ENCODE assay signal across 20 cellular contexts in genomic region chr22:29718949-29719893, GRCh38. TPM values are rescaled to one million over a fixed set of nuclear protein-coding genes. Genes with fewer than 3 reads are reported as not detected.
DNase-seq lines count a peak whose midpoint lies in the region; ATAC-seq, FAIRE-seq and TF ChIP-seq lines count a peak whose summit lies in the region.
"Had no signal": no experiment of that assay in that cellular context is flagged by ENCODE, and none has a peak within 500 bp of the region (broad histone marks: within the 10 kb centered on the region; RNA-seq: fewer than 3 reads in every experiment).

No MANE protein-coding gene starts in this region.

- peaks cover 0 to 63% of the 10 kb centered on the region in 2 experiments; a peak in 1 of 4 replicates for H3K4me1 ChIP-seq in SK-N-SH (ENCODE audit: control insufficient read depth in 1 of 2, insufficient read depth in 2 of 2, low read depth in 1 of 2, low read length in 1 of 2)
- H3K4me1 ChIP-seq in HUES64 (ENCODE audit: insufficient read depth, low read length), result no peaks in the 10 kb centered on the region; the same call in 1 of the 2 replicates
- H3K4me1 ChIP-seq in endothelial cell of umbilical vein (ENCODE audit: control insufficient read depth, extremely low read depth, insufficient read depth, low read length), result no peaks in the 10 kb centered on the region
- H3K4me1 ChIP-seq in sigmoid colon, result peaks cover 0 to 16% (median 11%) of the 10 kb centered on the region in 4 donors
- no peaks in the 10 kb centered on the region for H3K4me1 ChIP-seq in naive thymus-derived CD4-positive, alpha-beta T cell (ENCODE audit: control insufficient read depth in 2 of 2, insufficient read depth in 2 of 2, low read length in 2 of 2)

- peak; percentile 72 for DNase-seq in SK-N-SH
- DNase-seq in endothelial cell of umbilical vein (ENCODE audit: low read depth, low spot score), result no peak
- DNase-seq in sigmoid colon, result no peak
- no peak for DNase-seq in natural killer cell
- DNase-seq in head of caudate nucleus, result no peak
- no peak for DNase-seq in naive thymus-derived CD4-positive, alpha-beta T cell
- DNase-seq: ACHN; activated CD4-positive, alpha-beta memory T cell treated with anti-CD3 and anti-CD28 coated beads for 36 hours; COR-L47; kidney glomerular epithelial cell; ovary; stimulated activated CD4-positive, alpha-beta T cell treated with anti-CD3 and anti-CD28 coated beads, Interleukin-4, amount 100 ng/mL, for 4 hours; uterus had no signal

- no peaks in the 10 kb centered on the region for H3K79me2 ChIP-seq in SK-N-SH (ENCODE audit: insufficient read depth)
- H3K79me2 ChIP-seq in endothelial cell of umbilical vein (ENCODE audit: control insufficient read depth, insufficient read depth, low read length), result no peaks in the 10 kb centered on the region

- H3K9me2 ChIP-seq in SK-N-SH, result no peaks in the 10 kb centered on the region

- H3K4me2 ChIP-seq in SK-N-SH (no peak overlapping the region), endothelial cell of umbilical vein (ENCODE audit: insufficient read depth, low read length) (no peak overlapping the region)

- H3K36me3 ChIP-seq in SK-N-SH (replicated peaks in 1 of 2; ENCODE audit: control insufficient read depth in 1 of 2, insufficient read depth in 2 of 2, low read length in 1 of 2) (no peaks in the 10 kb centered on the region), HUES64 (ENCODE audit: insufficient read depth, low read length) (no peaks in the 10 kb centered on the region), endothelial cell of umbilical vein (ENCODE audit: control insufficient read depth in 2 of 2, extremely low read depth in 1 of 2, insufficient read depth in 2 of 2, low read length in 2 of 2) (no peaks in the 10 kb centered on the region), sigmoid colon (no peaks in the 10 kb centered on the region)
- H3K36me3 ChIP-seq in naive thymus-derived CD4-positive, alpha-beta T cell (ENCODE audit: control insufficient read depth in 2 of 3, insufficient read depth in 3 of 3, low read length in 3 of 3), result no peaks in the 10 kb centered on the region
- H3K36me3 ChIP-seq: ovary, uterus had no signal

- intact Hi-C loops in endothelial cell of umbilical vein (cut with micrococcal nuclease) (loop anchor here (10.0 kb wide), 1 partner anchor 244 kb away; no protein-coding TSS in a partner anchor), sigmoid colon (cut with DNase I) (no loop called here), natural killer cell (cut with micrococcal nuclease) (no loop called here), head of caudate nucleus (cut with DNase I) (no loop called here)
- intact Hi-C loops in naive thymus-derived CD4-positive, alpha-beta T cell (cut with micrococcal nuclease), result no loop called here

- H3K9ac ChIP-seq in SK-N-SH (no peak overlapping the region), HUES64 (ENCODE audit: low read depth, low read length) (no peak overlapping the region), endothelial cell of umbilical vein (replicated peaks; ENCODE audit: extremely low read depth, insufficient read depth, low read length) (no peak overlapping the region)

- H3K4me3 ChIP-seq in SK-N-SH (ENCODE audit: low read depth in 2 of 2, low read length in 1 of 2) (peak overlapping the region in 1 of 2 experiments; percentile 22; a peak in 1 of 4 replicates), HUES64 (ENCODE audit: low read length) (peak overlapping the region; percentile 33), endothelial cell of umbilical vein (replicated peaks in 1 of 3; ENCODE audit: insufficient read depth in 1 of 3, low read depth in 1 of 3, low read length in 3 of 3) (no peak overlapping the region), sigmoid colon (peak overlapping the region in 3 of 4 donors; percentile 11 to 40 (median 20))
- no peak overlapping the region for H3K4me3 ChIP-seq in naive thymus-derived CD4-positive, alpha-beta T cell (ENCODE audit: low read length)
- H3K4me3 ChIP-seq: ovary, uterus had no signal

- POLR2A ChIA-PET in SK-N-SH (lab: Yijun Ruan, JAX), result interaction anchor here (0.6 to 2.5 kb wide), 7 partner anchors 8 to 1045 kb away, joined by 3 to 13 read pairs (median 4); no protein-coding TSS in a partner anchor
- POLR2A ChIA-PET in endothelial cell of umbilical vein (lab: Charles Lee), result no interaction called here
- POLR2A ChIA-PET in naive thymus-derived CD4-positive, alpha-beta T cell (lab: Charles Lee), result no interaction called here

- H3K36me3 Mint-ChIP-seq in natural killer cell, result no peaks in the 10 kb centered on the region
- no peaks in the 10 kb centered on the region for H3K36me3 Mint-ChIP-seq in naive thymus-derived CD4-positive, alpha-beta T cell
- H3K36me3 Mint-ChIP-seq: activated CD4-positive, alpha-beta memory T cell treated with anti-CD3 and anti-CD28 coated beads for 36 hours had no signal

- no TSS peak for BruUV-seq in endothelial cell of umbilical vein (replicated peaks; lab: Mats Ljungman, UMichigan)

- H2AFZ ChIP-seq in SK-N-SH (ENCODE audit: low read depth) (no peak overlapping the region), endothelial cell of umbilical vein (ENCODE audit: low read depth, low read length) (no peak overlapping the region)

- ATAC-seq in SK-N-SH treated with all-trans-retinoic acid at 6 μM for 48 hours, result no peak
- no peak for ATAC-seq in natural killer cell
- ATAC-seq in naive thymus-derived CD4-positive, alpha-beta T cell, result no peak
- ATAC-seq: esophagus mucosa had no signal

- TF ChIP-seq EP300 in SK-N-SH (IDR thresholded peaks at IDR 0.05; ENCODE audit: borderline replicate concordance in 1 of 2, low read depth in 1 of 2, low read length in 1 of 2) (peak in 1 of 2 experiments; percentile 32; a peak in 1 of 4 replicates), sigmoid colon (IDR thresholded peaks at IDR 0.05) (no peak)

- no peak overlapping the region for H3K4me3 Mint-ChIP-seq in natural killer cell
- H3K4me3 Mint-ChIP-seq in naive thymus-derived CD4-positive, alpha-beta T cell, result peak overlapping the region in 4 of 10 donors; percentile 10 to 71 (median 56)
- H3K4me3 Mint-ChIP-seq: activated CD4-positive, alpha-beta memory T cell treated with anti-CD3 and anti-CD28 coated beads for 36 hours; activated T-helper 1 cell treated with anti-CD3 and anti-CD28 coated beads, Interleukin-12 subunit alpha, Interleukin-12 subunit beta, Interleukin-2, Interleukin-4 antibody, amounts not matched to agents 30 ng/mL and 10 ng/mL and 1 ng/mL, durations not matched to agents 14 hours and 24 hours and 36 hours; dendritic cell treated with granulocyte-macrophage colony-stimulating factor and Interleukin-4, amounts not matched to agents 40 ng/mL and 50 ng/mL, for 4 days had no signal

- no peaks in the 10 kb centered on the region for H3K9me3 Mint-ChIP-seq in natural killer cell
- peaks cover 0 to 2% (median 0%) of the 10 kb centered on the region in 11 donors for H3K9me3 Mint-ChIP-seq in naive thymus-derived CD4-positive, alpha-beta T cell
- H3K9me3 Mint-ChIP-seq: activated CD4-positive, alpha-beta memory T cell treated with anti-CD3 and anti-CD28 coated beads for 36 hours; activated T-helper 1 cell treated with anti-CD3 and anti-CD28 coated beads, Interleukin-12 subunit alpha, Interleukin-12 subunit beta, Interleukin-2, Interleukin-4 antibody, amounts not matched to agents 30 ng/mL and 10 ng/mL and 1 ng/mL, durations not matched to agents 14 hours and 24 hours and 36 hours; dendritic cell treated with granulocyte-macrophage colony-stimulating factor and Interleukin-4, amounts not matched to agents 40 ng/mL and 50 ng/mL, for 4 days had no signal

- H3K9me3 ChIP-seq in SK-N-SH (no peaks in the 10 kb centered on the region), HUES64 (ENCODE audit: insufficient read depth, low read depth, low read length) (no peaks in the 10 kb centered on the region), endothelial cell of umbilical vein (replicated peaks; ENCODE audit: control insufficient read depth, insufficient read depth, low read length) (no peaks in the 10 kb centered on the region), sigmoid colon (no peaks in the 10 kb centered on the region)
- H3K9me3 ChIP-seq in naive thymus-derived CD4-positive, alpha-beta T cell (ENCODE audit: control insufficient read depth in 2 of 3, low read length in 3 of 3), result no peaks in the 10 kb centered on the region
- H3K9me3 ChIP-seq: ovary, uterus had no signal

- no peaks in the 10 kb centered on the region for H3F3A ChIP-seq in SK-N-SH (replicated peaks; ENCODE audit: insufficient read depth)

- dilution Hi-C loops in endothelial cell of umbilical vein (cut with MboI; ENCODE audit: extremely low pct_ligation_motif_present, low sequenced_read_pairs), result no loop called here

- H3K27me3 ChIP-seq in SK-N-SH (ENCODE audit: insufficient read depth), result peaks cover 18% of the 10 kb centered on the region; the same call in 1 of the 2 replicates
- H3K27me3 ChIP-seq in HUES64 (ENCODE audit: insufficient read depth, low read length), result peaks cover 67% of the 10 kb centered on the region
- H3K27me3 ChIP-seq in endothelial cell of umbilical vein (ENCODE audit: control insufficient read depth in 2 of 2, insufficient read depth in 2 of 2, low read length in 2 of 2), result peaks cover 15 to 19% of the 10 kb centered on the region in 2 experiments
- peaks cover 23 to 63% (median 47%) of the 10 kb centered on the region in 3 donors for H3K27me3 ChIP-seq in sigmoid colon
- H3K27me3 ChIP-seq in naive thymus-derived CD4-positive, alpha-beta T cell (ENCODE audit: control insufficient read depth in 2 of 2, insufficient read depth in 2 of 2, low read length in 2 of 2), result no peaks in the 10 kb centered on the region
- H3K27me3 ChIP-seq: ovary had no signal

- peaks cover 22 to 37% of the 10 kb centered on the region in 2 donors for H3K27me3 Mint-ChIP-seq in natural killer cell (ENCODE audit: low read depth in 2 of 2)
- peaks cover 37 to 51% (median 41%) of the 10 kb centered on the region in 5 donors for H3K27me3 Mint-ChIP-seq in naive thymus-derived CD4-positive, alpha-beta T cell

- CTCF ChIA-PET in SK-N-SH (lab: Yijun Ruan, JAX) (interaction anchor here (0.7 to 5.2 kb wide), 10 partner anchors 8 to 322 kb away, joined by 3 to 34 read pairs (median 4); no protein-coding TSS in a partner anchor), endothelial cell of umbilical vein (lab: Charles Lee) (interaction anchor here (1.1 to 2.0 kb wide), 5 partner anchors 17 to 370 kb away, joined by 3 to 10 read pairs (median 4); no protein-coding TSS in a partner anchor)
- CTCF ChIA-PET in naive thymus-derived CD4-positive, alpha-beta T cell (lab: Charles Lee), result no interaction called here

- H3K4me1 Mint-ChIP-seq in natural killer cell, result peaks cover 0 to 5% of the 10 kb centered on the region in 2 donors
- H3K4me1 Mint-ChIP-seq in naive thymus-derived CD4-positive, alpha-beta T cell, result no peaks in the 10 kb centered on the region

- WGBS in SK-N-SH (ENCODE audit: low lambda C conversion rate), result 47% methylated on average over 10 of the region's 23 CpGs
- 78% methylated on average over 17 of the region's 23 CpGs for WGBS in HUES64
- 31 to 44% methylated on average over 23 of the region's 23 CpGs for WGBS in sigmoid colon, 2 donors

- H3K9me1 ChIP-seq in endothelial cell of umbilical vein (replicated peaks; ENCODE audit: control insufficient read depth, extremely low read depth, insufficient read depth, low read length), result no peaks in the 10 kb centered on the region

- no peak overlapping the region for H3K27ac Mint-ChIP-seq in natural killer cell
- no peak overlapping the region for H3K27ac Mint-ChIP-seq in naive thymus-derived CD4-positive, alpha-beta T cell
- H3K27ac Mint-ChIP-seq: activated CD4-positive, alpha-beta memory T cell treated with anti-CD3 and anti-CD28 coated beads for 36 hours; activated T-helper 1 cell treated with anti-CD3 and anti-CD28 coated beads, Interleukin-12 subunit alpha, Interleukin-12 subunit beta, Interleukin-2, Interleukin-4 antibody, amounts not matched to agents 30 ng/mL and 10 ng/mL and 1 ng/mL, durations not matched to agents 14 hours and 24 hours and 36 hours; dendritic cell treated with granulocyte-macrophage colony-stimulating factor and Interleukin-4, amounts not matched to agents 40 ng/mL and 50 ng/mL, for 4 days had no signal

- TF ChIP-seq POLR2A in endothelial cell of umbilical vein (IDR thresholded peaks at IDR 0.05; ENCODE audit: low read depth, low read length) (no peak), sigmoid colon (IDR thresholded peaks at IDR 0.05) (no peak)

- H4K20me1 ChIP-seq in SK-N-SH (ENCODE audit: insufficient read depth), result peaks cover 12% of the 10 kb centered on the region; the same call in 1 of the 2 replicates
- no peaks in the 10 kb centered on the region for H4K20me1 ChIP-seq in endothelial cell of umbilical vein (replicated peaks; ENCODE audit: control insufficient read depth, extremely low read depth, insufficient read depth, low read length)

- no peak for TF ChIP-seq RAD21 in SK-N-SH (IDR thresholded peaks at IDR 0.05; ENCODE audit: low read length)

- TF ChIP-seq CTCF in SK-N-SH (IDR thresholded peaks at IDR 0.05), result no peak
- no peak for TF ChIP-seq CTCF in endothelial cell of umbilical vein (IDR thresholded peaks at IDR 0.05; ENCODE audit: extremely low read depth in 1 of 2, insufficient read depth in 1 of 2, low read depth in 1 of 2, low read length in 2 of 2)
- no peak for TF ChIP-seq CTCF in sigmoid colon (IDR thresholded peaks at IDR 0.05)
- no peak for TF ChIP-seq CTCF in natural killer cell (IDR thresholded peaks at IDR 0.05)

- H3K27ac ChIP-seq in SK-N-SH (ENCODE audit: low read depth in 2 of 2, low read length in 1 of 2) (peak overlapping the region in 1 of 2 experiments; percentile 60; a peak in 2 of 4 replicates), HUES64 (ENCODE audit: low read depth, low read length) (no peak overlapping the region), endothelial cell of umbilical vein (ENCODE audit: insufficient read depth, low read depth, low read length) (no peak overlapping the region), sigmoid colon (no peak overlapping the region)
- H3K27ac ChIP-seq in naive thymus-derived CD4-positive, alpha-beta T cell (ENCODE audit: low read depth, low read length), result no peak overlapping the region
- H3K27ac ChIP-seq: ovary, uterus had no signal

- no peak for FAIRE-seq in endothelial cell of umbilical vein (lab: Jason Lieb, UNC)
- FAIRE-seq: TTC549 had no signal

RNA-seq across cellular contexts. Expression of gene CABP7, which starts 0.6 kb away (rescaled TPM):
- polyA plus RNA-seq in SK-N-SH (2012; rRNA removed), result 0.72 and 0.73 TPM in 2 replicates
- polyA plus RNA-seq in SK-N-SH (2012; cell fraction: cytosol; rRNA removed), result 0.42 and 0.55 TPM in 2 replicates
- polyA plus RNA-seq in SK-N-SH (2012; cell fraction: nucleus; rRNA removed), result 1.0 and 1.2 TPM in 2 replicates
- 0.85 TPM for polyA plus RNA-seq in HUES64 (2013, experiment 1 of 2)
- polyA plus RNA-seq in HUES64 (2013, experiment 2 of 2), result 0.76 TPM
- total RNA-seq in endothelial cell of umbilical vein, result not detected in 2 replicates
- polyA plus RNA-seq in endothelial cell of umbilical vein, result not detected in 2 replicates
- polyA plus RNA-seq in endothelial cell of umbilical vein (2011; cell fraction: cytosol; rRNA removed), result not detected in 2 replicates
- 0.04 TPM in 1 of 2 replicates, not detected in the other for polyA plus RNA-seq in endothelial cell of umbilical vein (2011; cell fraction: nucleus; rRNA removed)
- polyA plus RNA-seq in endothelial cell of umbilical vein (2012), result 0.08 TPM in 2 replicates
- not detected in 2 replicates for polyA minus RNA-seq in endothelial cell of umbilical vein
- polyA minus RNA-seq in endothelial cell of umbilical vein (2011; cell fraction: cytosol; rRNA and poly(A)+ RNA removed), result not detected
- polyA minus RNA-seq in endothelial cell of umbilical vein (2011; cell fraction: nucleus; rRNA and poly(A)+ RNA removed), result not detected in 2 replicates
- 1 to 10 TPM in 1 of 4 donors, under 1 TPM in 1, not detected in 2; under 0.01 to 1.1 TPM for total RNA-seq in sigmoid colon
- under 1 TPM in 1 of 3 donors, not detected in 2; 0.47 TPM for polyA plus RNA-seq in sigmoid colon
- under 1 TPM; 0.35 to 0.93 (median 0.54) TPM for total RNA-seq in natural killer cell
- under 1 TPM in 3 of 5 experiments, not detected in 2; 0.07 to 0.42 (median 0.22) TPM for total RNA-seq in naive thymus-derived CD4-positive, alpha-beta T cell
- under 1 TPM in 1 of 2 donors, not detected in 1; 0.12 TPM for polyA plus RNA-seq in naive thymus-derived CD4-positive, alpha-beta T cell
- total RNA-seq: activated T-helper 1 cell treated with anti-CD3 and anti-CD28 coated beads, Interleukin-12 subunit alpha, Interleukin-12 subunit beta, Interleukin-2, Interleukin-4 antibody, amounts not matched to agents 30 ng/mL and 10 ng/mL and 1 ng/mL, durations not matched to agents 14 hours and 24 hours and 36 hours; esophagus mucosa; skeletal muscle tissue had no signal

RNA-seq across cellular contexts. Expression of gene ZMAT5, which starts 47.6 kb away (rescaled TPM):
- polyA plus RNA-seq in SK-N-SH (2012; rRNA removed) (33.5 and 35.0 TPM in 2 replicates), endothelial cell of umbilical vein (43.6 and 54.8 TPM in 2 replicates), sigmoid colon (10 to 100 TPM; 13.2 to 16.1 (median 15.5) TPM)
- 15.9 and 25.0 TPM in 2 replicates for polyA plus RNA-seq in SK-N-SH (2012; cell fraction: cytosol; rRNA removed)
- 16.8 and 18.9 TPM in 2 replicates for polyA plus RNA-seq in SK-N-SH (2012; cell fraction: nucleus; rRNA removed)
- 15.0 TPM for polyA plus RNA-seq in HUES64 (2013, experiment 1 of 2)
- polyA plus RNA-seq in HUES64 (2013, experiment 2 of 2), result 16.5 TPM
- total RNA-seq in endothelial cell of umbilical vein (23.1 and 24.9 TPM in 2 replicates), sigmoid colon (10 to 100 TPM; 24.6 to 33.7 (median 30.4) TPM), natural killer cell (10 to 100 TPM; 15.9 to 20.0 (median 16.0) TPM)
- 28.0 and 32.4 TPM in 2 replicates for polyA plus RNA-seq in endothelial cell of umbilical vein (2011; cell fraction: cytosol; rRNA removed)
- polyA plus RNA-seq in endothelial cell of umbilical vein (2011; cell fraction: nucleus; rRNA removed), result 12.6 and 14.8 TPM in 2 replicates
- 18.2 and 23.2 TPM in 2 replicates for polyA plus RNA-seq in endothelial cell of umbilical vein (2012)
- 6.7 and 7.3 TPM in 2 replicates for polyA minus RNA-seq in endothelial cell of umbilical vein
- 1.6 TPM for polyA minus RNA-seq in endothelial cell of umbilical vein (2011; cell fraction: cytosol; rRNA and poly(A)+ RNA removed)
- polyA minus RNA-seq in endothelial cell of umbilical vein (2011; cell fraction: nucleus; rRNA and poly(A)+ RNA removed), result 2.7 and 3.0 TPM in 2 replicates
- 10 to 100 TPM; 12.9 to 26.4 (median 14.7) TPM for total RNA-seq in naive thymus-derived CD4-positive, alpha-beta T cell
- 10 to 100 TPM; 42.7 to 55.0 TPM for polyA plus RNA-seq in naive thymus-derived CD4-positive, alpha-beta T cell

RNA-seq across cellular contexts. Expression of gene UQCR10, which starts 47.9 kb away (rescaled TPM):
- polyA plus RNA-seq in SK-N-SH (2012; rRNA removed), result 229 and 248 TPM in 2 replicates
- 183 and 224 TPM in 2 replicates for polyA plus RNA-seq in SK-N-SH (2012; cell fraction: cytosol; rRNA removed)
- polyA plus RNA-seq in SK-N-SH (2012; cell fraction: nucleus; rRNA removed), result 70.0 and 99.9 TPM in 2 replicates
- 135 TPM for polyA plus RNA-seq in HUES64 (2013, experiment 1 of 2)
- 129 TPM for polyA plus RNA-seq in HUES64 (2013, experiment 2 of 2)
- total RNA-seq in endothelial cell of umbilical vein, result 94.0 and 96.6 TPM in 2 replicates
- 196 and 215 TPM in 2 replicates for polyA plus RNA-seq in endothelial cell of umbilical vein
- 228 and 254 TPM in 2 replicates for polyA plus RNA-seq in endothelial cell of umbilical vein (2011; cell fraction: cytosol; rRNA removed)
- 52.5 and 57.9 TPM in 2 replicates for polyA plus RNA-seq in endothelial cell of umbilical vein (2011; cell fraction: nucleus; rRNA removed)
- polyA plus RNA-seq in endothelial cell of umbilical vein (2012), result 132 and 140 TPM in 2 replicates
- polyA minus RNA-seq in endothelial cell of umbilical vein, result 53.0 and 69.3 TPM in 2 replicates
- polyA minus RNA-seq in endothelial cell of umbilical vein (2011; cell fraction: cytosol; rRNA and poly(A)+ RNA removed), result 48.4 TPM
- polyA minus RNA-seq in endothelial cell of umbilical vein (2011; cell fraction: nucleus; rRNA and poly(A)+ RNA removed), result 17.4 and 23.7 TPM in 2 replicates
- total RNA-seq in sigmoid colon, result 10 to 100 TPM; 37.9 to 84.5 (median 60.0) TPM
- polyA plus RNA-seq in sigmoid colon, result 100 to 1,000 TPM; 241 to 555 (median 462) TPM
- total RNA-seq in natural killer cell, result 10 to 100 TPM; 33.6 to 40.8 (median 35.4) TPM
- total RNA-seq in naive thymus-derived CD4-positive, alpha-beta T cell, result 10 to 100 TPM; 30.9 to 99.8 (median 50.0) TPM
- 100 to 1,000 TPM; 246 to 310 TPM for polyA plus RNA-seq in naive thymus-derived CD4-positive, alpha-beta T cell

Comparison
In these comparisons a context has a peak if more than half of its experiments do, and no peak if none do; other contexts are left out.
1. H3K4me3 ChIP-seq: peak in HUES64 (single experiment) and sigmoid colon (3 of 4); none in endothelial cell of umbilical vein (0 of 3) and naive thymus-derived CD4-positive, alpha-beta T cell (single experiment).